8 cellular contexts compared by ENCODE assay signal in genomic region chr15:34987623-34987981, GRCh38. TPM values are rescaled to one million over a fixed set of nuclear protein-coding genes. Genes with fewer than 3 reads are reported as not detected.
A peak's percentile ranks its signal among the peaks of the same experiment; 100 is the strongest.
DNase-seq lines count a peak whose midpoint lies in the region; ATAC-seq and TF ChIP-seq lines count a peak whose summit lies in the region.

No MANE protein-coding gene starts in this region.

- peaks cover 30% of the 10 kb centered on the region for H3K4me1 ChIP-seq in KMS-11 (ENCODE audit: low read depth, poor library complexity, severe bottlenecking)

- POLR2A ChIA-PET in naive thymus-derived CD8-positive, alpha-beta T cell (lab: Charles Lee) = interaction anchor here (1.1 to 4.6 kb wide), 9 partner anchors 12 to 949 kb away, joined by 3 to 157 read pairs (median 8); partner anchors contain the start of genes AQR, AVEN, DPH6 and EMC4

- no peaks in the 10 kb centered on the region for H3K9me3 Mint-ChIP-seq in dendritic cell treated with granulocyte-macrophage colony-stimulating factor and Interleukin-4, amounts not matched to agents 40 ng/mL and 50 ng/mL, for 4 days
- H3K9me3 Mint-ChIP-seq in naive thymus-derived CD8-positive, alpha-beta T cell = no peaks in the 10 kb centered on the region

- DNase-seq in G401 (ENCODE audit: low spot score) (peak; percentile 25), germinal center (ENCODE audit: low spot score) (no peak), NCI-H1694 treated with DMSO at 0.1 percent for 48 hours (lab: John Stamatoyannopoulos, UW) (no peak)
- DNase-seq in naive thymus-derived CD8-positive, alpha-beta T cell = no peak
- no peak for DNase-seq in stimulated activated CD4-positive, alpha-beta T cell treated with anti-CD3 and anti-CD28 coated beads, Interleukin-15, amount 100 ng/mL, for 24 hours

- H3K4me1 Mint-ChIP-seq in dendritic cell treated with granulocyte-macrophage colony-stimulating factor and Interleukin-4, amounts not matched to agents 40 ng/mL and 50 ng/mL, for 4 days (ENCODE audit: low read depth) = peaks cover 25% of the 10 kb centered on the region
- H3K4me1 Mint-ChIP-seq in naive thymus-derived CD8-positive, alpha-beta T cell = peaks cover 12 to 48% (median 41%) of the 10 kb centered on the region in 4 donors

- peak overlapping the region; percentile 100 for H3K27ac Mint-ChIP-seq in dendritic cell treated with granulocyte-macrophage colony-stimulating factor and Interleukin-4, amounts not matched to agents 40 ng/mL and 50 ng/mL, for 4 days
- peak overlapping the region; percentile 98 to 100 (median 99) for H3K27ac Mint-ChIP-seq in naive thymus-derived CD8-positive, alpha-beta T cell

- peaks cover 5% of the 10 kb centered on the region; the same call in 1 of the 2 replicates for H3K27me3 ChIP-seq in KMS-11 (ENCODE audit: insufficient read depth, low read depth)

- H3K79me2 ChIP-seq in KMS-11 (ENCODE audit: insufficient read depth, low read depth) = peaks cover 42% of the 10 kb centered on the region

- H3K27ac ChIP-seq in KMS-11 = peak overlapping the region; percentile 82

- H3K27me3 Mint-ChIP-seq in dendritic cell treated with granulocyte-macrophage colony-stimulating factor and Interleukin-4, amounts not matched to agents 40 ng/mL and 50 ng/mL, for 4 days = peaks cover 5% of the 10 kb centered on the region
- peaks cover 0 to 2% (median 0%) of the 10 kb centered on the region in 5 donors for H3K27me3 Mint-ChIP-seq in naive thymus-derived CD8-positive, alpha-beta T cell

- no peaks in the 10 kb centered on the region for H4K20me1 ChIP-seq in KMS-11 (ENCODE audit: insufficient read depth)

- no peaks in the 10 kb centered on the region for H3K36me3 ChIP-seq in KMS-11 (ENCODE audit: insufficient read depth)

- ATAC-seq in naive thymus-derived CD8-positive, alpha-beta T cell = no peak
- ATAC-seq in HG02588 (IDR thresholded peaks at IDR 0.05; ENCODE audit: unreplicated experiment) = no peak

- H3K36me3 Mint-ChIP-seq in dendritic cell treated with granulocyte-macrophage colony-stimulating factor and Interleukin-4, amounts not matched to agents 40 ng/mL and 50 ng/mL, for 4 days (ENCODE audit: low read depth) = peaks cover 30% of the 10 kb centered on the region
- H3K36me3 Mint-ChIP-seq in naive thymus-derived CD8-positive, alpha-beta T cell = peaks cover 3 to 25% (median 3%) of the 10 kb centered on the region in 3 donors

- TF ChIP-seq CTCF in KMS-11 (conservative IDR thresholded peaks at IDR 0.05; ENCODE audit: low read depth, low read length) = no peak

- in situ Hi-C loops in G401 (cut with HindIII; ENCODE audit: low sequenced_read_pairs) = no loop called here

- intact Hi-C loops in dendritic cell treated with granulocyte-macrophage colony-stimulating factor and Interleukin-4, amounts not matched to agents 40 ng/mL and 50 ng/mL, for 4 days (cut with micrococcal nuclease) = loop anchor here (5.0 kb wide), 1 partner anchor 560 kb away; the partner anchor contains the start of gene DPH6

- H3K4me3 Mint-ChIP-seq in dendritic cell treated with granulocyte-macrophage colony-stimulating factor and Interleukin-4, amounts not matched to agents 40 ng/mL and 50 ng/mL, for 4 days = peak overlapping the region; percentile 93
- peak overlapping the region; percentile 93 to 99 (median 98) for H3K4me3 Mint-ChIP-seq in naive thymus-derived CD8-positive, alpha-beta T cell

- H3K4me2 ChIP-seq in KMS-11 = peak overlapping the region; percentile 91

- H2AFZ ChIP-seq in KMS-11 (ENCODE audit: low read depth) = peak overlapping the region; percentile 92

- no peak overlapping the region for H3K4me3 ChIP-seq in KMS-11 (IDR thresholded peaks at IDR 0.05; ENCODE audit: insufficient read depth, low read depth, low read length)

- H3K9ac ChIP-seq in KMS-11 = peak overlapping the region; percentile 91

RNA-seq across cellular contexts. Expression of gene ZNF770, which starts 0.5 kb away (rescaled TPM):
- 55.4 and 97.1 TPM in 2 replicates for total RNA-seq in G401 (2014; rRNA removed; shearing (Covaris generic))
- 10 to 100 TPM; 60.2 to 72.6 TPM for total RNA-seq in naive thymus-derived CD8-positive, alpha-beta T cell
- 100 to 1,000 TPM in 2 of 3 donors, 10 to 100 TPM in 1; 93.6 to 112 (median 110) TPM for polyA plus RNA-seq in naive thymus-derived CD8-positive, alpha-beta T cell

RNA-seq across cellular contexts. Expression of gene AQR, which starts 18.1 kb away (rescaled TPM):
- 66.6 and 117 TPM in 2 replicates for total RNA-seq in G401 (2014; rRNA removed; shearing (Covaris generic))
- total RNA-seq in naive thymus-derived CD8-positive, alpha-beta T cell = 10 to 100 TPM; 42.3 to 50.7 TPM
- 10 to 100 TPM; 10.3 to 16.0 (median 13.5) TPM for polyA plus RNA-seq in naive thymus-derived CD8-positive, alpha-beta T cell
